In the genomic region with DNA sequence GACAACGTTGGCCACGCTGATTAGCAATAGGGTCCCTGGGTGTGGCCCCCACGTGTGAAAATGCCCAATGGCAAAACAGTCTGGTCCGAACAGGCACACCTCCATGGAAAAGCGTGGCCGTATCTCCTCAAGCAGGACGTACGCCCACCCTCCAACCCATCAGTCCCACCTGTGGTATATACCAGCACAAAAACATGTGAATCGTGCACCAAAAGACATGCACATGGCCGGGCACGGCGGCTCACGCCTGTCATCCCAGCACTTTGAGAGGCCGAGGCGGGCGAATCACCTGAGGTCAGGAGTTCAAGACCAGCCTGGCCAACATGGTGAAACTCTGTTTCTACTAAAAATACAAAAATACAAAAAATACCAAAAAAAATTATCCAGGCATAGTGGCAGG, we compare ENCODE assay signal across 23 cellular contexts.
"Had no signal": no experiment of that assay in that cellular context is flagged by ENCODE, and none has a peak within 500 bp of the region (broad histone marks: within the 10 kb centered on the region; RNA-seq: fewer than 3 reads in every experiment).

No MANE protein-coding gene starts in this region.

- DNase-seq: dermis blood vessel endothelial cell; dorsolateral prefrontal cortex; effector CD4-positive, alpha-beta T cell; effector memory CD4-positive, alpha-beta T cell; foreskin keratinocyte; heart left ventricle; hypothalamus; immature natural killer cell; kidney; kidney glomerular epithelial cell; left colon; left ventricle myocardium superior; mammary epithelial cell; mesendoderm; mucosa of descending colon; naive B cell; naive thymus-derived CD8-positive, alpha-beta T cell had no signal

- ATAC-seq: foreskin keratinocyte; gastroesophageal sphincter; heart left ventricle; left colon; left lung; left ventricle myocardium superior; mucosa of descending colon; naive thymus-derived CD8-positive, alpha-beta T cell had no signal

- H3K4me3 ChIP-seq: coronary artery, dorsolateral prefrontal cortex, esophagus muscularis mucosa, gastroesophageal sphincter, heart left ventricle, hepatocyte, left lung, lung, mucosa of descending colon had no signal

- H2AFZ ChIP-seq: hepatocyte had no signal

- H3K4me2 ChIP-seq: hepatocyte had no signal

- H3K9me3 ChIP-seq: esophagus muscularis mucosa, gastroesophageal sphincter, heart left ventricle, left lung, mucosa of descending colon had no signal

- H3K4me1 ChIP-seq: esophagus muscularis mucosa, foreskin keratinocyte, gastroesophageal sphincter, heart left ventricle, left lung had no signal

- H3K36me3 ChIP-seq: esophagus muscularis mucosa, gastroesophageal sphincter, heart left ventricle, left lung had no signal

- H3K79me2 ChIP-seq: hepatocyte had no signal

- H3K27ac ChIP-seq: coronary artery, dorsolateral prefrontal cortex, esophagus muscularis mucosa, foreskin keratinocyte, gastroesophageal sphincter, heart left ventricle, hepatocyte, left lung had no signal

- H3K27me3 ChIP-seq: foreskin keratinocyte, hepatocyte had no signal
